22 cellular contexts compared by ENCODE assay signal in genomic region chr1:200528838-200529565, GRCh38.
"Had no signal": no experiment of that assay in that cellular context is flagged by ENCODE, and none has a peak within 500 bp of the region (broad histone marks: within the 10 kb centered on the region; RNA-seq: fewer than 3 reads in every experiment).

No MANE protein-coding gene starts in this region.

- H3K9me3 ChIP-seq: tibial artery, uterus had no signal

- ATAC-seq: activated CD8-positive, alpha-beta T cell treated with anti-CD3 and anti-CD28 coated beads for 36 hours; left lobe of liver had no signal

- H3K4me3 ChIP-seq: lung, tibial artery, uterus had no signal

- H3K27ac Mint-ChIP-seq: activated CD4-positive, alpha-beta T cell treated with anti-CD3 and anti-CD28 coated beads, Interleukin-2, amount 10 ng/mL, durations not matched to agents 24 days and 14 days; activated CD8-positive, alpha-beta T cell treated with anti-CD3 and anti-CD28 coated beads for 36 hours; activated T-cell treated with anti-CD3 and anti-CD28 coated beads, Interleukin-2, amount 50 U/mL, for 24 hours; activated T-helper 2 cell treated with anti-CD3 and anti-CD28 coated beads, Interferon-gamma antibody, Interleukin-2, Interleukin-4, amounts not matched to agents 10 μg/mL and 5 μg/mL and 100 μg/mL, durations not matched to agents 14 hours and 24 hours and 36 hours; nephron; progenitor cell of endocrine pancreas had no signal

- H3K27me3 Mint-ChIP-seq: activated CD8-positive, alpha-beta T cell treated with anti-CD3 and anti-CD28 coated beads for 36 hours; activated T-cell treated with anti-CD3 and anti-CD28 coated beads, Interleukin-2, amount 50 U/mL, for 24 hours had no signal

- H3K27ac ChIP-seq: tibial artery, uterus had no signal

- DNase-seq: activated CD4-positive, alpha-beta T cell treated with anti-CD3 and anti-CD28 coated beads, Interleukin-2, amount 10 ng/mL, durations not matched to agents 24 days and 14 days; activated CD8-positive, alpha-beta T cell treated with anti-CD3 and anti-CD28 coated beads for 36 hours; activated naive CD4-positive, alpha-beta T cell treated with Interleukin-2 at 50 U/mL for 16 hours; activated T-cell treated with anti-CD3 and anti-CD28 coated beads, Interleukin-2, amount 50 U/mL, for 24 hours; cerebellar nuclear complex; cortex of kidney; islet precursor cell; midbrain; occipital lobe; stimulated activated CD4-positive, alpha-beta T cell treated with anti-CD3 and anti-CD28 coated beads, Interleukin-12 subunit alpha, Interleukin-12 subunit beta, amount 100 ng/mL, for 4 hours; stimulated activated CD4-positive, alpha-beta T cell treated with anti-CD3 and anti-CD28 coated beads, Interleukin-1b, Interleukin-23, amount 100 ng/mL, for 48 hours; stimulated activated CD8-positive, alpha-beta memory T cell treated with anti-CD3 and anti-CD28 coated beads, Interleukin-4, amount 100 ng/mL, for 48 hours; stimulated activated naive CD4-positive, alpha-beta T cell treated with Interleukin-2 at 50 U/mL for 16 hours; tibial artery; uterus had no signal

- FAIRE-seq: bronchial epithelial cell, frontal cortex had no signal

- H3K9me3 Mint-ChIP-seq: activated CD4-positive, alpha-beta T cell treated with anti-CD3 and anti-CD28 coated beads, Interleukin-2, amount 10 ng/mL, durations not matched to agents 24 days and 14 days; activated CD8-positive, alpha-beta T cell treated with anti-CD3 and anti-CD28 coated beads for 36 hours; activated T-cell treated with anti-CD3 and anti-CD28 coated beads, Interleukin-2, amount 50 U/mL, for 24 hours; activated T-helper 2 cell treated with anti-CD3 and anti-CD28 coated beads, Interferon-gamma antibody, Interleukin-2, Interleukin-4, amounts not matched to agents 10 μg/mL and 5 μg/mL and 100 μg/mL, durations not matched to agents 14 hours and 24 hours and 36 hours had no signal

- H3K27me3 ChIP-seq: tibial artery, uterus had no signal

- H3K36me3 ChIP-seq: tibial artery, uterus had no signal

- H3K4me3 Mint-ChIP-seq: activated CD4-positive, alpha-beta T cell treated with anti-CD3 and anti-CD28 coated beads, Interleukin-2, amount 10 ng/mL, durations not matched to agents 24 days and 14 days; activated CD8-positive, alpha-beta T cell treated with anti-CD3 and anti-CD28 coated beads for 36 hours; activated T-cell treated with anti-CD3 and anti-CD28 coated beads, Interleukin-2, amount 50 U/mL, for 24 hours; nephron had no signal
